ENCODE assay signal across 20 cellular contexts in the genomic region with DNA sequence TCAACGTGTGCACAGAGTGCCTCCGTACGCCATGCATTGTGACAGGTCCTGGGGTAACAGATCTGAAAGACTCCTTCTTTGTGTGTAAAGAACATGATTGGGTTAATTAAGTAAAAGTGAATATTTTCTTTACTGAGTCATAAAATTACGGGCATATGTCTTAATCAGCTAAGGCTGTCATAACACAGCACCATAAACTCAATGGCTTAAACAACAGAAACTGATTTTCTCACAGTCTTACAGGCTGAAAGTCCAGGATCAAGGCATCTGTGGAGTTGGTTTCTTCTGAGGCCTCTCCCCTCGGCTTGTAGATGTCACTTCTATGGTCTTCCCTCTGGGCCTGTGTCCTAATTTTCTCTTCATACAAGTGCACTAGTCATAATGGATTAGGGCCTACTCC.
"Had no signal": no experiment of that assay in that cellular context is flagged by ENCODE, and none has a peak within 500 bp of the region (broad histone marks: within the 10 kb centered on the region; RNA-seq: fewer than 3 reads in every experiment).

No MANE protein-coding gene starts in this region.

- H3K36me3 ChIP-seq: brain microvascular endothelial cell, uterus had no signal

- H3K9me3 ChIP-seq: mucosa of descending colon, testis, uterus had no signal

- H3K27me3 ChIP-seq: brain microvascular endothelial cell, testis, uterus had no signal

- H3K4me1 ChIP-seq: testis, uterus had no signal

- ATAC-seq: activated T-cell treated with anti-CD3 and anti-CD28 coated beads, Interleukin-2, amount 50 U/mL, for 72 hours; mucosa of descending colon had no signal

- H3K4me3 ChIP-seq: mucosa of descending colon, testis, uterus had no signal

- H3K27ac ChIP-seq: brain microvascular endothelial cell, testis, uterus had no signal

- DNase-seq: activated CD4-positive, alpha-beta memory T cell treated with anti-CD3 and anti-CD28 coated beads for 36 hours; activated CD4-positive, alpha-beta T cell treated with anti-CD3 and anti-CD28 coated beads for 48 hours; activated effector memory CD4-positive, alpha-beta T cell treated with Interleukin-2 at 50 U/mL for 16 hours; activated naive CD4-positive, alpha-beta T cell treated with anti-CD3 and anti-CD28 coated beads, Interleukin-2, amount 10 ng/mL, durations not matched to agents 7 days and 5 days; activated T-cell treated with anti-CD3 and anti-CD28 coated beads, Interleukin-2, amount 50 U/mL, for 72 hours; aorta; brain microvascular endothelial cell; central memory CD4-positive, alpha-beta T cell; dermis blood vessel endothelial cell; effector CD8-positive, alpha-beta T cell; mesendoderm; mucosa of descending colon; nephron progenitor cell; occipital lobe; posterior cingulate gyrus; stimulated activated CD4-positive, alpha-beta T cell treated with anti-CD3 and anti-CD28 coated beads, Interleukin-2, amount 100 ng/mL, for 48 hours; stimulated activated naive CD4-positive, alpha-beta T cell; testis; trophoblast cell; uterus had no signal
